In the genomic region with DNA sequence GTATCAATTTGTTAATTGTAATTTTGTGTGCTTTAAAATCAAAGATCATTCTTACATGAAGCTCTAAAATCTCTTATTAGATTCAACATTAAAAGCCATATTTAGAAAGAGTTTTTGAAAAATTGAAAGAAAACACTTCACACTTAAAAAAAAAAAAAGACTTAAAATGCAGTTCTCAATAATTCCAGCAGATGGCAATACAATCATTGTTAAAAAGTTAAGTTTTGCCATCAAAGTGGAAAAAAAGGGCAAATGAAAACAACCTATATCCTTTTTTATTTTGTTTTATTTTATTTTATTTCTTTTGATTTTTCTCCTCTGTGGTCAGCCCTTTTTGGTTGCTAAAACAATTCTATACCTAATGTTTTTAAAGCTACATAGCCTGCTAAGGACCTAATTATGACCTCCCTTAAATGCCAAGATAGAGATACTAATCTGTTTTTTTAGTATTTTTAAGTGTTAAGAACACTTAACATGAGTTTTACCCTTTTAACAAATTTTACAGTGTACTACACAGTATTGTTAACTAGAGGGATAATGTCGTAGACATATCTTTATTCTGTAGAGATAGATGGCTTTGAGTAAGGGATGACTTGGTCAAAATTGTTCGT, we compare ENCODE assay signal across 9 cellular contexts.
A peak's percentile ranks its signal among the peaks of the same experiment; 100 is the strongest.
DNase-seq lines count a peak whose midpoint lies in the region; ATAC-seq and TF ChIP-seq lines count a peak whose summit lies in the region.
"Had no signal": no experiment of that assay in that cellular context is flagged by ENCODE, and none has a peak within 500 bp of the region (broad histone marks: within the 10 kb centered on the region; RNA-seq: fewer than 3 reads in every experiment).

No MANE protein-coding gene starts in this region.

- no peak overlapping the region for H2AFZ ChIP-seq in neuronal stem cell (ENCODE audit: low read length)

- H3K27ac ChIP-seq in coronary artery (no peak overlapping the region), neuronal stem cell (replicated peaks; ENCODE audit: low read length) (no peak overlapping the region)

- H3K4me3 ChIP-seq in coronary artery (no peak overlapping the region), neuronal stem cell (ENCODE audit: low read length in 2 of 2) (no peak overlapping the region)

- no peak for ATAC-seq in GM18498 (IDR thresholded peaks at IDR 0.05; ENCODE audit: unreplicated experiment)

- H2AK5ac ChIP-seq in neuronal stem cell (ENCODE audit: low read depth, low read length) = no peak overlapping the region

- H3K9ac ChIP-seq in neuronal stem cell (ENCODE audit: low read depth, low read length, poor library complexity) = no peak overlapping the region

- H3K18ac ChIP-seq in neuronal stem cell (ENCODE audit: low read length) = no peak overlapping the region

- no peak overlapping the region for H3K4me2 ChIP-seq in neuronal stem cell (ENCODE audit: insufficient read depth, low read length, poor library complexity, severe bottlenecking)

- no peak overlapping the region for H4K8ac ChIP-seq in neuronal stem cell (ENCODE audit: low read depth, low read length)

- H3K27me3 ChIP-seq in neuronal stem cell (ENCODE audit: control insufficient read depth in 3 of 3, insufficient read depth in 3 of 3, low read depth in 1 of 3, low read length in 3 of 3) = no peaks in the 10 kb centered on the region

- H3K4me1 ChIP-seq in neuronal stem cell (ENCODE audit: control insufficient read depth in 2 of 2, insufficient read depth in 1 of 2, low read depth in 1 of 2, low read length in 2 of 2) = no peaks in the 10 kb centered on the region

- no CpG with 5 or more reads among the region's 2 CpGs for WGBS in neuronal stem cell (ENCODE audit: extremely low coverage in 2 of 2, insufficient read length in 2 of 2, insufficient replicate concordance in 1 of 2), 2 donors

- no peaks in the 10 kb centered on the region for H3K79me1 ChIP-seq in neuronal stem cell (ENCODE audit: low read depth, low read length)

- no peak overlapping the region for H4K91ac ChIP-seq in neuronal stem cell (ENCODE audit: low read depth, low read length, poor library complexity)

- no peak overlapping the region for H3K4ac ChIP-seq in neuronal stem cell (ENCODE audit: low read length)

- H2BK12ac ChIP-seq in neuronal stem cell (ENCODE audit: low read length) = no peak overlapping the region

- TF ChIP-seq CTCF in coronary artery (IDR thresholded peaks at IDR 0.05) = peak; percentile 71

- H2BK15ac ChIP-seq in neuronal stem cell (ENCODE audit: low read length) = no peak overlapping the region

- no peak overlapping the region for H2BK5ac ChIP-seq in neuronal stem cell (ENCODE audit: low read length)

- no peaks in the 10 kb centered on the region for H3K9me3 ChIP-seq in neuronal stem cell (replicated peaks in 1 of 2; ENCODE audit: control insufficient read depth in 2 of 2, insufficient read depth in 1 of 2, low read depth in 1 of 2, low read length in 2 of 2)

- H3K14ac ChIP-seq in neuronal stem cell (ENCODE audit: low read length) = no peak overlapping the region

- H3K36me3 ChIP-seq in neuronal stem cell (replicated peaks in 1 of 2; ENCODE audit: control insufficient read depth in 2 of 2, insufficient read depth in 2 of 2, low read length in 2 of 2) = no peaks in the 10 kb centered on the region

- DNase-seq in EL = peak; percentile 24
- peak; percentile 21 for DNase-seq in LoVo (ENCODE audit: low spot score)
- DNase-seq in coronary artery (ENCODE audit: low spot score) = no peak
- DNase-seq in neuronal stem cell (ENCODE audit: low spot score) = peak; percentile 33
- no peak for DNase-seq in NCI-H1694 (lab: John Stamatoyannopoulos, UW)
- no peak for DNase-seq in DMS153 treated with DMSO at 0.1 percent for 48 hours (lab: John Stamatoyannopoulos, UW; ENCODE audit: unreplicated experiment)
- DNase-seq in activated effector memory CD4-positive, alpha-beta T cell treated with anti-CD3 and anti-CD28 coated beads, Interleukin-2, amount 50 U/mL, for 16 hours = no peak
- DNase-seq: activated gamma-delta T cell treated with Interleukin-2 at 50 U/mL for 16 hours had no signal

- H2BK120ac ChIP-seq in neuronal stem cell (ENCODE audit: low read depth, low read length) = no peak overlapping the region

- no peak overlapping the region for H3K23ac ChIP-seq in neuronal stem cell (ENCODE audit: low read depth, low read length, poor library complexity)

Comparison
In these comparisons a context has a peak if more than half of its experiments do, and no peak if none do; other contexts are left out.
1. DNase-seq: peak in EL (single experiment), LoVo (single experiment) and neuronal stem cell (single experiment); none in coronary artery (single experiment), NCI-H1694 (single experiment), DMS153 treated with DMSO at 0.1 percent for 48 hours (single experiment) and activated effector memory CD4-positive, alpha-beta T cell treated with anti-CD3 and anti-CD28 coated beads, Interleukin-2, amount 50 U/mL, for 16 hours (single experiment).